ENCODE assay signal across 37 cellular contexts in the genomic region with DNA sequence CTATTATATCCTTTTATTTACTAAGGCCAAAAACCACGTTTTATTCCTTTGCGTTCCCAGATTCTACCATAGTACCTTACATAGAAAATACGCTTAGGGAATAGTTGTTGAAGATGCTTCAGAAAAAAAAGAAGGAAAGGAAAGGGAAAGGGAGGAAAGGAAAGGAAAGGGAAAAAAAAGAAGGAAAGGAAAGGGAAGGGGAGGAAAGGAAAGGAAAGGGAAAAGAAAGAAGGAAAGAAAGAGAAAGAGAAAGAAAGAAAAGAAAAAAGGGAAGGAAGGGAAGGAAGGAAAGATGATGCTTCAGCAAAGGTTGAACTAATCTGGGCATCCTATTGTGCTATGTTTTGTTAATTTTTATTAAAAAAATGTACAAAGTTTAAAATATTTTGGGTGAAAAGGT.
"Had no signal": no experiment of that assay in that cellular context is flagged by ENCODE, and none has a peak within 500 bp of the region (broad histone marks: within the 10 kb centered on the region; RNA-seq: fewer than 3 reads in every experiment).

No MANE protein-coding gene starts in this region.

- H3K27ac Mint-ChIP-seq: activated naive CD4-positive, alpha-beta T cell treated with anti-CD3 and anti-CD28 coated beads for 36 hours; activated naive CD4-positive, alpha-beta T cell treated with anti-CD3 and anti-CD28 coated beads, Interleukin-2, amount 10 ng/mL, durations not matched to agents 7 days and 5 days; activated naive CD4-positive, alpha-beta T cell treated with anti-CD3 and anti-CD28 coated beads, Interleukin-2, amount 50 U/mL, for 24 hours; activated naive CD8-positive, alpha-beta T cell; activated naive CD8-positive, alpha-beta T cell treated with anti-CD3 and anti-CD28 coated beads for 36 hours; activated naive CD8-positive, alpha-beta T cell treated with anti-CD3 and anti-CD28 coated beads, Interleukin-2, amount 10 ng/mL, durations not matched to agents 7 days and 5 days; activated naive CD8-positive, alpha-beta T cell treated with anti-CD3 and anti-CD28 coated beads, Interleukin-2, amount 50 U/mL, for 24 hours; activated T-cell treated with anti-CD3 and anti-CD28 coated beads, Interleukin-2, amount 50 U/mL, for 24 hours; activated T-helper 1 cell treated with anti-CD3 and anti-CD28 coated beads, Interleukin-12 subunit alpha, Interleukin-12 subunit beta, Interleukin-2, Interleukin-4 antibody, amounts not matched to agents 30 ng/mL and 10 ng/mL and 1 ng/mL, durations not matched to agents 14 hours and 24 hours and 36 hours; activated T-helper 17 cell treated with anti-CD3 and anti-CD28 coated beads, Interleukin-2, amount 50 U/mL, for 72 hours; activated T-helper 2 cell treated with anti-CD3 and anti-CD28 coated beads, Interferon-gamma antibody, Interleukin-2, Interleukin-4, amounts not matched to agents 10 μg/mL and 5 μg/mL and 100 μg/mL, durations not matched to agents 14 hours and 24 hours and 36 hours; brain had no signal

- H3K27ac ChIP-seq: adrenal gland, ascending aorta, body of pancreas, brain microvascular endothelial cell, breast epithelium, cardiac muscle cell had no signal

- H3K27me3 Mint-ChIP-seq: activated naive CD4-positive, alpha-beta T cell treated with anti-CD3 and anti-CD28 coated beads, Interleukin-2, amount 10 ng/mL, durations not matched to agents 7 days and 5 days; activated naive CD4-positive, alpha-beta T cell treated with anti-CD3 and anti-CD28 coated beads, Interleukin-2, amount 50 U/mL, for 24 hours; activated naive CD8-positive, alpha-beta T cell; activated naive CD8-positive, alpha-beta T cell treated with anti-CD3 and anti-CD28 coated beads for 36 hours; activated naive CD8-positive, alpha-beta T cell treated with anti-CD3 and anti-CD28 coated beads, Interleukin-2, amount 50 U/mL, for 24 hours; activated T-cell treated with anti-CD3 and anti-CD28 coated beads, Interleukin-2, amount 50 U/mL, for 24 hours; activated T-helper 17 cell treated with anti-CD3 and anti-CD28 coated beads, Interleukin-2, amount 50 U/mL, for 72 hours; brain; central memory CD8-positive, alpha-beta T cell had no signal

- DNase-seq: activated effector memory CD4-positive, alpha-beta T cell treated with anti-CD3 and anti-CD28 coated beads, Interleukin-2, amount 50 U/mL, for 16 hours; activated effector memory CD4-positive, alpha-beta T cell treated with Interleukin-2 at 50 U/mL for 16 hours; activated gamma-delta T cell; activated gamma-delta T cell treated with Interleukin-2 at 50 U/mL for 16 hours; activated naive CD4-positive, alpha-beta T cell; activated naive CD4-positive, alpha-beta T cell treated with anti-CD3 and anti-CD28 coated beads for 36 hours; activated naive CD4-positive, alpha-beta T cell treated with anti-CD3 and anti-CD28 coated beads, Interleukin-2, amount 10 ng/mL, durations not matched to agents 7 days and 5 days; activated naive CD4-positive, alpha-beta T cell treated with anti-CD3 and anti-CD28 coated beads, Interleukin-2, amount 50 U/mL, for 16 hours; activated naive CD4-positive, alpha-beta T cell treated with Interleukin-2 at 50 U/mL for 16 hours; activated naive CD8-positive, alpha-beta T cell treated with anti-CD3 and anti-CD28 coated beads for 36 hours; activated naive CD8-positive, alpha-beta T cell treated with anti-CD3 and anti-CD28 coated beads, Interleukin-2, amount 10 ng/mL, durations not matched to agents 7 days and 5 days; activated naive CD8-positive, alpha-beta T cell treated with anti-CD3 and anti-CD28 coated beads, Interleukin-2, amount 50 U/mL, for 24 hours; activated T-cell treated with anti-CD3 and anti-CD28 coated beads, Interleukin-2, amount 50 U/mL, for 1 hour; activated T-cell treated with anti-CD3 and anti-CD28 coated beads, Interleukin-2, amount 50 U/mL, for 24 hours; activated T-cell treated with anti-CD3 and anti-CD28 coated beads, Interleukin-2, amount 50 U/mL, for 4 hours; adrenal gland; amniotic stem cell; amygdala; anterior cingulate cortex; aorta; body of pancreas; brain microvascular endothelial cell; central memory CD4-positive, alpha-beta T cell; cerebellar nuclear complex had no signal

- H3K4me1 ChIP-seq: adrenal gland, ascending aorta, body of pancreas, breast epithelium had no signal

- ATAC-seq: activated naive CD8-positive, alpha-beta T cell treated with anti-CD3 and anti-CD28 coated beads, Interleukin-2, amount 50 U/mL, for 24 hours; activated T-cell treated with anti-CD3 and anti-CD28 coated beads, Interleukin-2, amount 50 U/mL, for 4 hours; activated T-helper 17 cell treated with anti-CD3 and anti-CD28 coated beads, Interleukin-2, amount 50 U/mL, for 72 hours; body of pancreas had no signal

- H3K27me3 ChIP-seq: adrenal gland, ascending aorta, body of pancreas, brain microvascular endothelial cell, breast epithelium, cardiac muscle cell had no signal

- H3K4me3 ChIP-seq: adrenal gland, ascending aorta, body of pancreas, breast epithelium, cardiac muscle cell had no signal

- FAIRE-seq: astrocyte, bronchial epithelial cell, colon had no signal

- H3K4me1 Mint-ChIP-seq: activated naive CD4-positive, alpha-beta T cell treated with anti-CD3 and anti-CD28 coated beads, Interleukin-2, amount 10 ng/mL, durations not matched to agents 7 days and 5 days; activated naive CD4-positive, alpha-beta T cell treated with anti-CD3 and anti-CD28 coated beads, Interleukin-2, amount 50 U/mL, for 24 hours; activated naive CD8-positive, alpha-beta T cell treated with anti-CD3 and anti-CD28 coated beads for 36 hours; activated naive CD8-positive, alpha-beta T cell treated with anti-CD3 and anti-CD28 coated beads, Interleukin-2, amount 10 ng/mL, durations not matched to agents 7 days and 5 days; activated naive CD8-positive, alpha-beta T cell treated with anti-CD3 and anti-CD28 coated beads, Interleukin-2, amount 50 U/mL, for 24 hours; activated T-helper 17 cell treated with anti-CD3 and anti-CD28 coated beads, Interleukin-2, amount 50 U/mL, for 72 hours; central memory CD8-positive, alpha-beta T cell had no signal

- H3K9me3 ChIP-seq: adrenal gland, ascending aorta, body of pancreas, breast epithelium had no signal

- H3K36me3 ChIP-seq: adrenal gland, ascending aorta, brain microvascular endothelial cell, breast epithelium had no signal

- H3K4me3 Mint-ChIP-seq: activated naive CD4-positive, alpha-beta T cell treated with anti-CD3 and anti-CD28 coated beads for 36 hours; activated naive CD4-positive, alpha-beta T cell treated with anti-CD3 and anti-CD28 coated beads, Interleukin-2, amount 10 ng/mL, durations not matched to agents 7 days and 5 days; activated naive CD4-positive, alpha-beta T cell treated with anti-CD3 and anti-CD28 coated beads, Interleukin-2, amount 50 U/mL, for 24 hours; activated naive CD8-positive, alpha-beta T cell; activated naive CD8-positive, alpha-beta T cell treated with anti-CD3 and anti-CD28 coated beads for 36 hours; activated naive CD8-positive, alpha-beta T cell treated with anti-CD3 and anti-CD28 coated beads, Interleukin-2, amount 10 ng/mL, durations not matched to agents 7 days and 5 days; activated naive CD8-positive, alpha-beta T cell treated with anti-CD3 and anti-CD28 coated beads, Interleukin-2, amount 50 U/mL, for 24 hours; activated T-cell treated with anti-CD3 and anti-CD28 coated beads, Interleukin-2, amount 50 U/mL, for 24 hours; activated T-cell treated with anti-CD3 and anti-CD28 coated beads, Interleukin-2, amount 50 U/mL, for 4 hours; activated T-helper 1 cell treated with anti-CD3 and anti-CD28 coated beads, Interleukin-12 subunit alpha, Interleukin-12 subunit beta, Interleukin-2, Interleukin-4 antibody, amounts not matched to agents 30 ng/mL and 10 ng/mL and 1 ng/mL, durations not matched to agents 14 hours and 24 hours and 36 hours; activated T-helper 17 cell treated with anti-CD3 and anti-CD28 coated beads, Interleukin-2, amount 50 U/mL, for 72 hours; brain; central memory CD8-positive, alpha-beta T cell had no signal

- H3K9me3 Mint-ChIP-seq: activated T-helper 17 cell treated with anti-CD3 and anti-CD28 coated beads, Interleukin-2, amount 50 U/mL, for 72 hours; central memory CD8-positive, alpha-beta T cell had no signal
